ENCODE assay signal across 7 cellular contexts in genomic region chr14:88129306-88130056, GRCh38.
DNase-seq lines count a peak whose midpoint lies in the region; ATAC-seq lines count a peak whose summit lies in the region.

No MANE protein-coding gene starts in this region.

- H3K4me1 Mint-ChIP-seq in activated naive CD8-positive, alpha-beta T cell (ENCODE audit: low read depth): peaks cover 28% of the 10 kb centered on the region

- ATAC-seq in GM18519 (IDR thresholded peaks at IDR 0.05; ENCODE audit: low FRiP score, unreplicated experiment) (peak; percentile 44), HG03378 (IDR thresholded peaks at IDR 0.05; ENCODE audit: unreplicated experiment) (peak; percentile 84), aorta (ENCODE audit: low FRiP score) (peak; percentile 79)

- no peaks in the 10 kb centered on the region for H3K36me3 ChIP-seq in aorta (ENCODE audit: control insufficient read depth in 1 of 2, insufficient read depth in 2 of 2, low read length in 1 of 2)

- no peaks in the 10 kb centered on the region for H3K27me3 Mint-ChIP-seq in activated naive CD8-positive, alpha-beta T cell

- intact Hi-C loops in aorta (cut with DNase I): no loop called here

- H3K36me3 Mint-ChIP-seq in activated naive CD8-positive, alpha-beta T cell: peaks cover 3% of the 10 kb centered on the region

- H3K9me3 Mint-ChIP-seq in activated naive CD8-positive, alpha-beta T cell (ENCODE audit: low read depth): peaks cover 9% of the 10 kb centered on the region

- H3K4me1 ChIP-seq in aorta (ENCODE audit: control insufficient read depth in 1 of 2, insufficient read depth in 2 of 2, low read length in 2 of 2): peaks cover 1 to 5% of the 10 kb centered on the region in 2 donors

- H3K27me3 ChIP-seq in aorta (ENCODE audit: control insufficient read depth in 1 of 2, insufficient read depth in 2 of 2, low read length in 1 of 2): no peaks in the 10 kb centered on the region

- DNase-seq in iris pigment epithelial cell (ENCODE audit: low read depth): peak; percentile 7
- no peak for DNase-seq in aorta
- DNase-seq in T-helper 9 cell: no peak
- DNase-seq in DMS 273 treated with DMSO at 0.1 percent for 48 hours (lab: John Stamatoyannopoulos, UW): no peak

- peak overlapping the region; percentile 71 for H3K27ac Mint-ChIP-seq in activated naive CD8-positive, alpha-beta T cell

- no peak overlapping the region for H3K4me3 ChIP-seq in aorta (ENCODE audit: low read length in 2 of 2)

- H3K9me3 ChIP-seq in aorta (ENCODE audit: control insufficient read depth, low read length): peaks cover 4% of the 10 kb centered on the region

- peak overlapping the region; percentile 67 for H3K4me3 Mint-ChIP-seq in activated naive CD8-positive, alpha-beta T cell

- peak overlapping the region in 1 of 2 donors; percentile 22 for H3K27ac ChIP-seq in aorta (ENCODE audit: low read depth in 1 of 2, low read length in 2 of 2)

- WGBS in aorta, 2 donors: 0 to 7% methylated on average over 2 of the region's 2 CpGs
